8 cellular contexts compared by ENCODE assay signal in the genomic region with DNA sequence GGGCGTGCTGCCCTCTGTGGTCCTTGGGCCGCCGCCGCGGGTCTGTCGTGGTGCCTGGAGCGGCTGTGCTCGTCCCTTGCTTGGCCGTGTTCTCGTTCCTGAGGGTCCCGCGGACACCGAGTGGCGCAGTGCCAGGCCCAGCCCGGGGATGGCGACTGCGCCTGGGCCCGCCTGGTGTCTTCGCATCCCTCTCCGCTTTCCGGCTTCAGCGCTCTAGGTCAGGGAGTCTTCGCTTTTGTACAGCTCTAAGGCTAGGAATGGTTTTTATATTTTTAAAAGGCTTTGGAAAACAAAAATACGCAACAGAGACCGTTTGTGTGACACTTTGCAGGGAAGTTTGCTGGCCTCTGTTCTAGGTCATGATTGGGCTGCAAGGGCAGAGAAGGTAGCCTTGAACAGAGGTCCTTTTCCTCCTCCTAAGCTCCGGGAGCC. TPM values are rescaled to one million over a fixed set of nuclear protein-coding genes. Genes with fewer than 3 reads are reported as not detected.
DNase-seq lines count a peak whose midpoint lies in the region; ATAC-seq, FAIRE-seq and TF ChIP-seq lines count a peak whose summit lies in the region.

No MANE protein-coding gene starts in this region.

- H3K4me1 ChIP-seq in ACC112 (ENCODE audit: control insufficient read depth, insufficient read depth, low read length, unreplicated experiment): peaks cover 26% of the 10 kb centered on the region

- intact Hi-C loops in left colon (cut with DNase I, micrococcal nuclease): no loop called here

- ATAC-seq in HG02870 (IDR thresholded peaks at IDR 0.05; ENCODE audit: unreplicated experiment) (peak; percentile 11), left colon (peak; percentile 16)

- peaks cover 45% of the 10 kb centered on the region for H3K36me3 Mint-ChIP-seq in stimulated activated naive CD8-positive, alpha-beta T cell treated with anti-CD3 and anti-CD28 coated beads, Interleukin-15, Interleukin-2, amounts not matched to agents 100 ng/mL and 50 ng/mL, for 24 hours (ENCODE audit: low read depth)

- peaks cover 47% of the 10 kb centered on the region for H3K79me2 ChIP-seq in ACC112 (ENCODE audit: control insufficient read depth, insufficient read depth, low read length, unreplicated experiment)

- H3K27ac Mint-ChIP-seq in stimulated activated naive CD8-positive, alpha-beta T cell treated with anti-CD3 and anti-CD28 coated beads, Interleukin-15, Interleukin-2, amounts not matched to agents 100 ng/mL and 50 ng/mL, for 24 hours: peak overlapping the region; percentile 93

- FAIRE-seq in bronchial epithelial cell (lab: Jason Lieb, UNC): no peak

- peak overlapping the region; percentile 96 for H3K4me3 Mint-ChIP-seq in stimulated activated naive CD8-positive, alpha-beta T cell treated with anti-CD3 and anti-CD28 coated beads, Interleukin-15, Interleukin-2, amounts not matched to agents 100 ng/mL and 50 ng/mL, for 24 hours

- DNase-seq in NCI-H526 treated with DMSO at 0.1 percent for 48 hours (lab: John Stamatoyannopoulos, UW): peak; percentile 14
- DNase-seq in bronchial epithelial cell (ENCODE audit: low read depth): peak; percentile 4
- peak; percentile 42 to 66 for DNase-seq in left colon
- DNase-seq in NCI-H2196 (lab: John Stamatoyannopoulos, UW; ENCODE audit: unreplicated experiment): no peak

- H3K27ac ChIP-seq in ACC112 (ENCODE audit: low read depth, low read length): peak overlapping the region; percentile 67

- peak overlapping the region; percentile 90 for H3K4me3 ChIP-seq in ACC112 (ENCODE audit: low read depth, low read length)
- H3K4me3 ChIP-seq in GM12875 (ENCODE audit: low read depth, low read length): peak overlapping the region; percentile 66
- peak overlapping the region; percentile 99 for H3K4me3 ChIP-seq in bronchial epithelial cell (ENCODE audit: low read depth, low read length)

- H2AFZ ChIP-seq in ACC112 (ENCODE audit: low read length, unreplicated experiment): peak overlapping the region; percentile 32

- TF ChIP-seq CTCF in GM12875 (IDR thresholded peaks at IDR 0.05; ENCODE audit: borderline replicate concordance, insufficient read depth, low read depth, low read length) (no peak), bronchial epithelial cell (IDR thresholded peaks at IDR 0.05; ENCODE audit: insufficient read depth, low read length, severe bottlenecking) (no peak)

- H3K27me3 ChIP-seq in ACC112 (ENCODE audit: insufficient read depth, low read length): no peaks in the 10 kb centered on the region
- H3K27me3 ChIP-seq in bronchial epithelial cell (ENCODE audit: control insufficient read depth, insufficient read depth, low read length): no peaks in the 10 kb centered on the region

- no peaks in the 10 kb centered on the region for H3K27me3 Mint-ChIP-seq in stimulated activated naive CD8-positive, alpha-beta T cell treated with anti-CD3 and anti-CD28 coated beads, Interleukin-15, Interleukin-2, amounts not matched to agents 100 ng/mL and 50 ng/mL, for 24 hours

- H3K4me1 Mint-ChIP-seq in stimulated activated naive CD8-positive, alpha-beta T cell treated with anti-CD3 and anti-CD28 coated beads, Interleukin-15, Interleukin-2, amounts not matched to agents 100 ng/mL and 50 ng/mL, for 24 hours (ENCODE audit: low read depth): peaks cover 72% of the 10 kb centered on the region

- H3K36me3 ChIP-seq in ACC112 (ENCODE audit: insufficient read depth, low read length) (peaks cover 18% of the 10 kb centered on the region), bronchial epithelial cell (ENCODE audit: control insufficient read depth, insufficient read depth, low read length) (peaks cover 4% of the 10 kb centered on the region)

- no peaks in the 10 kb centered on the region for H3K9me3 Mint-ChIP-seq in stimulated activated naive CD8-positive, alpha-beta T cell treated with anti-CD3 and anti-CD28 coated beads, Interleukin-15, Interleukin-2, amounts not matched to agents 100 ng/mL and 50 ng/mL, for 24 hours

RNA-seq across cellular contexts. Expression of a gene that starts 0.7 kb away (rescaled TPM):
- total RNA-seq in bronchial epithelial cell: 116 and 154 TPM in 2 replicates
- total RNA-seq in left colon: 100 to 1,000 TPM; 274 to 339 TPM
